In genomic region chr21:41109174-41109573, GRCh38 we compare ENCODE assay signal across 1 cellular context.
TF ChIP-seq lines count a peak whose summit lies in the region.

No MANE protein-coding gene starts in this region.

TF ChIP-seq in neural cell, 6 proteins besides CTCF, POLR2A, EP300 and RAD21:
- TF ChIP-seq REST (IDR thresholded peaks at IDR 0.05; ENCODE audit: borderline replicate concordance): no peak
- no peak for TF ChIP-seq SMC3 (conservative IDR thresholded peaks at IDR 0.05; ENCODE audit: poor library complexity)
- no peak for TF ChIP-seq EZH2 (IDR thresholded peaks at IDR 0.05; ENCODE audit: borderline replicate concordance, insufficient read depth, low read length, poor library complexity, severe bottlenecking)
- peak; percentile 50 for TF ChIP-seq POLR2AphosphoS5 (IDR thresholded peaks at IDR 0.05)
